9 cellular contexts compared by ENCODE assay signal in genomic region chr2:142874293-142874814, GRCh38. TPM values are rescaled to one million over a fixed set of nuclear protein-coding genes. Genes with fewer than 3 reads are reported as not detected.
DNase-seq lines count a peak whose midpoint lies in the region; ATAC-seq, FAIRE-seq and TF ChIP-seq lines count a peak whose summit lies in the region.
"Had no signal": no experiment of that assay in that cellular context is flagged by ENCODE, and none has a peak within 500 bp of the region (broad histone marks: within the 10 kb centered on the region; RNA-seq: fewer than 3 reads in every experiment).

No MANE protein-coding gene starts in this region.

- H4K20me1 ChIP-seq in DOHH2 (ENCODE audit: control insufficient read depth, insufficient read depth, low read depth, low read length), result no peaks in the 10 kb centered on the region
- H4K20me1 ChIP-seq in osteoblast (ENCODE audit: insufficient read depth, low read length), result no peaks in the 10 kb centered on the region

- DNase-seq in LHCN-M2 (ENCODE audit: low read depth) (peak; percentile 85), osteoblast (ENCODE audit: insufficient read length, low spot score, missing footprints) (no peak), NCI-H1436 (lab: John Stamatoyannopoulos, UW) (no peak)
- no peak for DNase-seq in stimulated activated CD4-positive, alpha-beta T cell treated with anti-CD3 and anti-CD28 coated beads, Interleukin-12 subunit alpha, Interleukin-12 subunit beta, amount 100 ng/mL, for 4 hours
- no peak for DNase-seq in activated CD4-positive, alpha-beta T cell treated with anti-CD3 and anti-CD28 coated beads for 1 hour
- DNase-seq: NCI-H510A treated with DMSO at 0.1 percent for 48 hours had no signal

- peaks cover 57% of the 10 kb centered on the region for H3F3A ChIP-seq in DOHH2 (ENCODE audit: control insufficient read depth, insufficient read depth)

- H3K4me2 ChIP-seq in DOHH2 (ENCODE audit: low read length), result peak overlapping the region; percentile 71
- peak overlapping the region; percentile 58 for H3K4me2 ChIP-seq in osteoblast (ENCODE audit: insufficient read depth, low read length)

- FAIRE-seq in endometrium (lab: Jason Lieb, UNC), result peak; percentile 78

- peak overlapping the region; percentile 83 for H3K27ac ChIP-seq in DOHH2 (ENCODE audit: low read depth, low read length)
- peak overlapping the region; percentile 97 for H3K27ac ChIP-seq in osteoblast (ENCODE audit: low read depth, low read length)

- H3K79me2 ChIP-seq in DOHH2 (ENCODE audit: control insufficient read depth, low read length) (peaks cover 21% of the 10 kb centered on the region), osteoblast (ENCODE audit: insufficient read depth, low read length) (no peaks in the 10 kb centered on the region)

- H3K4me3 ChIP-seq in DOHH2 (ENCODE audit: low read length) (peak overlapping the region; percentile 80), osteoblast (ENCODE audit: insufficient read depth, low read length) (no peak overlapping the region)

- H3K9me3 ChIP-seq in DOHH2 (ENCODE audit: control insufficient read depth, insufficient read depth, low read length), result no peaks in the 10 kb centered on the region
- H3K9me3 ChIP-seq in osteoblast (ENCODE audit: low read depth, low read length), result no peaks in the 10 kb centered on the region

- no peaks in the 10 kb centered on the region for H3K9me2 ChIP-seq in DOHH2 (replicated peaks; ENCODE audit: control insufficient read depth, low read length)

- H3K4me1 ChIP-seq in DOHH2 (ENCODE audit: control insufficient read depth, low read length) (peaks cover 87% of the 10 kb centered on the region), osteoblast (ENCODE audit: insufficient read depth, low read length) (peaks cover 30% of the 10 kb centered on the region)

- H3K27me3 ChIP-seq in DOHH2 (ENCODE audit: control insufficient read depth, low read length), result no peaks in the 10 kb centered on the region
- no peaks in the 10 kb centered on the region for H3K27me3 ChIP-seq in osteoblast (ENCODE audit: insufficient read depth, low read length)

- peak overlapping the region; percentile 44 for H2AFZ ChIP-seq in osteoblast (ENCODE audit: low read length)

- TF ChIP-seq CTCF in DOHH2 (IDR thresholded peaks at IDR 0.05; ENCODE audit: low read depth, low read length, poor library complexity, severe bottlenecking), result no peak
- TF ChIP-seq CTCF in osteoblast (IDR thresholded peaks at IDR 0.05; ENCODE audit: extremely low read depth, low read depth, low read length), result no peak

- ATAC-seq in GM19351 (IDR thresholded peaks at IDR 0.05; ENCODE audit: unreplicated experiment), result no peak

- H3K36me3 ChIP-seq in DOHH2 (ENCODE audit: control insufficient read depth, low read length) (peaks cover 11% of the 10 kb centered on the region), osteoblast (ENCODE audit: insufficient read depth, low read length) (no peaks in the 10 kb centered on the region)

RNA-seq across cellular contexts. Expression of gene KYNU, which starts 3.1 kb away (rescaled TPM):
- total RNA-seq in LHCN-M2 (2014; rRNA removed) (0.51 and 1.5 TPM in 2 replicates), osteoblast (5.9 and 10.9 TPM in 2 replicates)
- polyA plus RNA-seq in LHCN-M2 (2012), result 0.16 TPM
